ENCODE assay signal across 12 cellular contexts in genomic region chr5:67267522-67268232, GRCh38.
DNase-seq lines count a peak whose midpoint lies in the region; ATAC-seq, FAIRE-seq and TF ChIP-seq lines count a peak whose summit lies in the region.
"Had no signal": no experiment of that assay in that cellular context is flagged by ENCODE, and none has a peak within 500 bp of the region (broad histone marks: within the 10 kb centered on the region; RNA-seq: fewer than 3 reads in every experiment).

No MANE protein-coding gene starts in this region.

- H2AFZ ChIP-seq in GM23248 = no peak overlapping the region

- H4K20me1 ChIP-seq in GM23248 (ENCODE audit: insufficient read depth) = no peaks in the 10 kb centered on the region

- H3K4me2 ChIP-seq in GM23248 (ENCODE audit: unreplicated experiment) (peak overlapping the region; percentile 70), skeletal muscle satellite cell (ENCODE audit: low read length) (peak overlapping the region; percentile 80)

- H3K9me3 ChIP-seq in GM23248 (ENCODE audit: low read depth) (no peaks in the 10 kb centered on the region), skeletal muscle satellite cell (replicated peaks; ENCODE audit: low read length) (no peaks in the 10 kb centered on the region)

- H3K27ac Mint-ChIP-seq in activated T-cell treated with anti-CD3 and anti-CD28 coated beads, Interleukin-2, amount 50 U/mL, for 72 hours = no peak overlapping the region
- no peak overlapping the region for H3K27ac Mint-ChIP-seq in activated naive CD4-positive, alpha-beta T cell treated with anti-CD3 and anti-CD28 coated beads for 36 hours
- H3K27ac Mint-ChIP-seq: dendritic cell treated with granulocyte-macrophage colony-stimulating factor and Interleukin-4, amounts not matched to agents 40 ng/mL and 50 ng/mL, for 4 days; stimulated activated effector memory CD8-positive, alpha-beta T cell treated with anti-CD3 and anti-CD28 coated beads, Interleukin-12 subunit alpha, Interleukin-12 subunit beta, amount 100 ng/mL, for 72 hours; T-helper 1 cell treated with Interleukin-12 subunit alpha and Interleukin-12 subunit beta and Interleukin-4 antibody, amounts not matched to agents 30 μg/mL and 1 μg/mL, for 36 hours had no signal

- WGBS in GM23248 (ENCODE audit: low coverage in 1 of 2, low lambda C conversion rate in 2 of 2, missing lambda C conversion rate in 2 of 2), 2 experiments = 42 to 45% methylated on average over 7 of the region's 7 CpGs

- H3K4me3 Mint-ChIP-seq in activated T-cell treated with anti-CD3 and anti-CD28 coated beads, Interleukin-2, amount 50 U/mL, for 72 hours = no peak overlapping the region
- no peak overlapping the region for H3K4me3 Mint-ChIP-seq in activated naive CD4-positive, alpha-beta T cell treated with anti-CD3 and anti-CD28 coated beads for 36 hours
- H3K4me3 Mint-ChIP-seq: dendritic cell treated with granulocyte-macrophage colony-stimulating factor and Interleukin-4, amounts not matched to agents 40 ng/mL and 50 ng/mL, for 4 days; stimulated activated effector memory CD8-positive, alpha-beta T cell treated with anti-CD3 and anti-CD28 coated beads, Interleukin-12 subunit alpha, Interleukin-12 subunit beta, amount 100 ng/mL, for 72 hours; T-helper 1 cell treated with Interleukin-12 subunit alpha and Interleukin-12 subunit beta and Interleukin-4 antibody, amounts not matched to agents 30 μg/mL and 1 μg/mL, for 36 hours had no signal

- H3K27ac ChIP-seq in GM23248 = no peak overlapping the region
- H3K27ac ChIP-seq in layer of hippocampus (ENCODE audit: low read depth, low read length) = peak overlapping the region; percentile 99

- TF ChIP-seq CTCF in bronchial epithelial cell (IDR thresholded peaks at IDR 0.05; ENCODE audit: insufficient read depth, low read length, severe bottlenecking) = no peak

- H3K9me3 Mint-ChIP-seq in activated T-cell treated with anti-CD3 and anti-CD28 coated beads, Interleukin-2, amount 50 U/mL, for 72 hours = no peaks in the 10 kb centered on the region
- peaks cover 3% of the 10 kb centered on the region for H3K9me3 Mint-ChIP-seq in activated naive CD4-positive, alpha-beta T cell treated with anti-CD3 and anti-CD28 coated beads for 36 hours
- H3K9me3 Mint-ChIP-seq: dendritic cell treated with granulocyte-macrophage colony-stimulating factor and Interleukin-4, amounts not matched to agents 40 ng/mL and 50 ng/mL, for 4 days; stimulated activated effector memory CD8-positive, alpha-beta T cell treated with anti-CD3 and anti-CD28 coated beads, Interleukin-12 subunit alpha, Interleukin-12 subunit beta, amount 100 ng/mL, for 72 hours; T-helper 1 cell treated with Interleukin-12 subunit alpha and Interleukin-12 subunit beta and Interleukin-4 antibody, amounts not matched to agents 30 μg/mL and 1 μg/mL, for 36 hours had no signal

- intact Hi-C loops in activated naive CD4-positive, alpha-beta T cell treated with anti-CD3 and anti-CD28 coated beads for 36 hours (cut with micrococcal nuclease) = no loop called here

- peaks cover 24% of the 10 kb centered on the region for H3F3A ChIP-seq in GM23248 (ENCODE audit: insufficient read depth)

- CTCF ChIA-PET in activated naive CD4-positive, alpha-beta T cell treated with anti-CD3 and anti-CD28 coated beads for 36 hours (lab: Charles Lee) = no interaction called here

- H3K9me2 ChIP-seq in GM23248 (ENCODE audit: insufficient read depth) = no peaks in the 10 kb centered on the region

- no peaks in the 10 kb centered on the region for H3K79me2 ChIP-seq in GM23248 (ENCODE audit: insufficient read depth)

- H3K27me3 Mint-ChIP-seq in activated T-cell treated with anti-CD3 and anti-CD28 coated beads, Interleukin-2, amount 50 U/mL, for 72 hours (ENCODE audit: low read depth) = no peaks in the 10 kb centered on the region
- no peaks in the 10 kb centered on the region for H3K27me3 Mint-ChIP-seq in activated naive CD4-positive, alpha-beta T cell treated with anti-CD3 and anti-CD28 coated beads for 36 hours (ENCODE audit: low read depth)
- H3K27me3 Mint-ChIP-seq: dendritic cell treated with granulocyte-macrophage colony-stimulating factor and Interleukin-4, amounts not matched to agents 40 ng/mL and 50 ng/mL, for 4 days had no signal

- H3K4me1 ChIP-seq in GM23248 (ENCODE audit: insufficient read depth) (peaks cover 19% of the 10 kb centered on the region), skeletal muscle satellite cell (ENCODE audit: control insufficient read depth, insufficient read depth, low read length) (peaks cover 49% of the 10 kb centered on the region)

- DNase-seq in GM23248 (no peak), bronchial epithelial cell (ENCODE audit: low read depth) (peak; percentile 57), GDM1 (lab: John Stamatoyannopoulos, UW) (no peak)
- DNase-seq in activated T-cell treated with anti-CD3 and anti-CD28 coated beads, Interleukin-2, amount 50 U/mL, for 72 hours = no peak
- DNase-seq in activated naive CD4-positive, alpha-beta T cell treated with anti-CD3 and anti-CD28 coated beads for 36 hours = no peak
- DNase-seq: activated CD8-positive, alpha-beta memory T cell treated with anti-CD3 and anti-CD28 coated beads, Interleukin-2, amount 50 U/mL, for 4 hours had no signal

- H3K4me1 Mint-ChIP-seq in activated T-cell treated with anti-CD3 and anti-CD28 coated beads, Interleukin-2, amount 50 U/mL, for 72 hours (ENCODE audit: low read depth) = peaks cover 12% of the 10 kb centered on the region
- H3K4me1 Mint-ChIP-seq in activated naive CD4-positive, alpha-beta T cell treated with anti-CD3 and anti-CD28 coated beads for 36 hours (ENCODE audit: low read depth) = no peaks in the 10 kb centered on the region
- H3K4me1 Mint-ChIP-seq: stimulated activated effector memory CD8-positive, alpha-beta T cell treated with anti-CD3 and anti-CD28 coated beads, Interleukin-12 subunit alpha, Interleukin-12 subunit beta, amount 100 ng/mL, for 72 hours had no signal

- H3K36me3 ChIP-seq in GM23248 (ENCODE audit: low read depth) (no peaks in the 10 kb centered on the region), bronchial epithelial cell (ENCODE audit: control insufficient read depth, insufficient read depth, low read length) (no peaks in the 10 kb centered on the region), skeletal muscle satellite cell (ENCODE audit: insufficient read depth, low read length) (no peaks in the 10 kb centered on the region)

- no peak overlapping the region for H3K9ac ChIP-seq in GM23248
- peak overlapping the region; percentile 75 for H3K9ac ChIP-seq in skeletal muscle satellite cell (ENCODE audit: low read depth, low read length)

- H3K36me3 Mint-ChIP-seq in activated T-cell treated with anti-CD3 and anti-CD28 coated beads, Interleukin-2, amount 50 U/mL, for 72 hours (ENCODE audit: insufficient read depth in 2 of 2) = peaks cover 0 to 1% of the 10 kb centered on the region in 2 donors
- no peaks in the 10 kb centered on the region for H3K36me3 Mint-ChIP-seq in activated naive CD4-positive, alpha-beta T cell treated with anti-CD3 and anti-CD28 coated beads for 36 hours (ENCODE audit: low read depth)
- H3K36me3 Mint-ChIP-seq: stimulated activated effector memory CD8-positive, alpha-beta T cell treated with anti-CD3 and anti-CD28 coated beads, Interleukin-12 subunit alpha, Interleukin-12 subunit beta, amount 100 ng/mL, for 72 hours had no signal

- no peak for FAIRE-seq in bronchial epithelial cell (lab: Jason Lieb, UNC)

- H3K4me3 ChIP-seq in GM23248 (peak overlapping the region; percentile 60; the same call in 1 of the 2 replicates), bronchial epithelial cell (ENCODE audit: low read depth, low read length) (no peak overlapping the region), skeletal muscle satellite cell (ENCODE audit: low read length) (peak overlapping the region; percentile 33)

- ATAC-seq in GM21723 (IDR thresholded peaks at IDR 0.05; ENCODE audit: unreplicated experiment) = no peak
- ATAC-seq in activated T-cell treated with anti-CD3 and anti-CD28 coated beads, Interleukin-2, amount 50 U/mL, for 72 hours (replicated peaks in 1 of 2) = no peak
- ATAC-seq: stimulated activated effector memory CD8-positive, alpha-beta T cell treated with anti-CD3 and anti-CD28 coated beads, Interleukin-12 subunit alpha, Interleukin-12 subunit beta, amount 100 ng/mL, for 72 hours had no signal

- in situ Hi-C loops in GM23248 (cut with MboI) = no loop called here

- H3K27me3 ChIP-seq in GM23248 (replicated peaks; ENCODE audit: insufficient read depth) = no peaks in the 10 kb centered on the region
- H3K27me3 ChIP-seq in bronchial epithelial cell (ENCODE audit: control insufficient read depth, insufficient read depth, low read length) = no peaks in the 10 kb centered on the region
- H3K27me3 ChIP-seq in layer of hippocampus (ENCODE audit: control insufficient read depth, insufficient read depth, low read length) = no peaks in the 10 kb centered on the region
- H3K27me3 ChIP-seq in skeletal muscle satellite cell (ENCODE audit: control insufficient read depth, insufficient read depth, low read length) = no peaks in the 10 kb centered on the region
